Comparison of ENCODE assay signal across 8 cellular contexts in genomic region chr11:63918576-63919171, GRCh38. TPM values are rescaled to one million over a fixed set of nuclear protein-coding genes. Genes with fewer than 3 reads are reported as not detected.
DNase-seq lines count a peak whose midpoint lies in the region; ATAC-seq and TF ChIP-seq lines count a peak whose summit lies in the region.

No MANE protein-coding gene starts in this region.

- peaks cover 0 to 14% of the 10 kb centered on the region in 2 donors for H3K4me1 Mint-ChIP-seq in natural killer cell treated with Interleukin-12 subunit alpha and Interleukin-12 subunit beta and Interleukin-15 and Interleukin-18, amount 100 ng/mL, for 72 hours (ENCODE audit: low read depth in 2 of 2)

- peaks cover 57% of the 10 kb centered on the region for H3K4me1 ChIP-seq in BLaER1
- peaks cover 30% of the 10 kb centered on the region for H3K4me1 ChIP-seq in Karpas-422 (ENCODE audit: low read length)

- no peak for ATAC-seq in natural killer cell treated with Interleukin-12 subunit alpha and Interleukin-12 subunit beta and Interleukin-15 and Interleukin-18, amount 100 ng/mL, for 72 hours
- ATAC-seq in HG02678 (IDR thresholded peaks at IDR 0.05; ENCODE audit: unreplicated experiment) (no peak), GM21529 (IDR thresholded peaks at IDR 0.05; ENCODE audit: unreplicated experiment) (no peak), HG03196 (IDR thresholded peaks at IDR 0.05; ENCODE audit: unreplicated experiment) (no peak)

- H4K20me1 ChIP-seq in BLaER1 (peaks cover 23% of the 10 kb centered on the region), Karpas-422 (ENCODE audit: insufficient read depth, low read depth, low read length) (no peaks in the 10 kb centered on the region)

- H3K4me3 ChIP-seq in BLaER1: peak overlapping the region; percentile 86
- H3K4me3 ChIP-seq in Karpas-422 (ENCODE audit: low read length): peak overlapping the region; percentile 30; the same call in 1 of the 2 replicates
- H3K4me3 ChIP-seq in choroid plexus epithelial cell (ENCODE audit: low read depth, low read length): no peak overlapping the region

- H3K9ac ChIP-seq in BLaER1: peak overlapping the region; percentile 82
- peak overlapping the region; percentile 75 for H3K9ac ChIP-seq in Karpas-422 (ENCODE audit: low read length)

- no peak overlapping the region for H2AFZ ChIP-seq in Karpas-422 (ENCODE audit: low read length)

- TF ChIP-seq CTCF in choroid plexus epithelial cell (conservative IDR thresholded peaks at IDR 0.05; ENCODE audit: low read depth, low read length): no peak

- peak overlapping the region; percentile 96 for H3K27ac ChIP-seq in BLaER1
- H3K27ac ChIP-seq in Karpas-422 (ENCODE audit: low read length): no peak overlapping the region

- H3K36me3 Mint-ChIP-seq in natural killer cell treated with Interleukin-12 subunit alpha and Interleukin-12 subunit beta and Interleukin-15 and Interleukin-18, amount 100 ng/mL, for 72 hours: no peaks in the 10 kb centered on the region

- peak overlapping the region; percentile 47 for H3K4me3 Mint-ChIP-seq in natural killer cell treated with Interleukin-12 subunit alpha and Interleukin-12 subunit beta and Interleukin-15 and Interleukin-18, amount 100 ng/mL, for 72 hours

- H3K4me2 ChIP-seq in BLaER1 (peak overlapping the region; percentile 99), Karpas-422 (ENCODE audit: low read depth, low read length, poor library complexity, severe bottlenecking) (peak overlapping the region; percentile 93)

- no peaks in the 10 kb centered on the region for H3K79me2 ChIP-seq in Karpas-422 (ENCODE audit: low read length)

- H3K27me3 ChIP-seq in BLaER1: no peaks in the 10 kb centered on the region
- H3K27me3 ChIP-seq in Karpas-422 (ENCODE audit: low read length): no peaks in the 10 kb centered on the region

- H3K9me3 Mint-ChIP-seq in natural killer cell treated with Interleukin-12 subunit alpha and Interleukin-12 subunit beta and Interleukin-15 and Interleukin-18, amount 100 ng/mL, for 72 hours: no peaks in the 10 kb centered on the region

- peaks cover 13% of the 10 kb centered on the region for H3K36me3 ChIP-seq in BLaER1
- no peaks in the 10 kb centered on the region for H3K36me3 ChIP-seq in Karpas-422 (ENCODE audit: insufficient read depth, low read length)

- peaks cover 0 to 11% of the 10 kb centered on the region in 2 donors for H3K27me3 Mint-ChIP-seq in natural killer cell treated with Interleukin-12 subunit alpha and Interleukin-12 subunit beta and Interleukin-15 and Interleukin-18, amount 100 ng/mL, for 72 hours

- no peaks in the 10 kb centered on the region for H3K9me3 ChIP-seq in BLaER1
- no peaks in the 10 kb centered on the region for H3K9me3 ChIP-seq in Karpas-422 (ENCODE audit: low read length)

- no peaks in the 10 kb centered on the region for H3K9me2 ChIP-seq in Karpas-422 (replicated peaks; ENCODE audit: insufficient read depth, low read length)

- DNase-seq in Karpas-422 (no peak), choroid plexus epithelial cell (ENCODE audit: low read depth) (peak; percentile 23), NCI-H345 treated with DMSO at 0.1 percent for 48 hours (lab: John Stamatoyannopoulos, UW; ENCODE audit: unreplicated experiment) (no peak)
- no peak for DNase-seq in natural killer cell treated with Interleukin-12 subunit alpha and Interleukin-12 subunit beta and Interleukin-15 and Interleukin-18, amount 100 ng/mL, for 72 hours (ENCODE audit: low spot score)

- H3K27ac Mint-ChIP-seq in natural killer cell treated with Interleukin-12 subunit alpha and Interleukin-12 subunit beta and Interleukin-15 and Interleukin-18, amount 100 ng/mL, for 72 hours: peak overlapping the region in 1 of 2 donors; percentile 50

RNA-seq across cellular contexts. Expression of gene RCOR2, which starts 1.7 kb away (rescaled TPM):
- total RNA-seq in Karpas-422 (2014; rRNA removed; shearing (Covaris generic); ENCODE audit: low replicate concordance): 2.1 and 2.4 TPM in 2 replicates
- total RNA-seq in natural killer cell treated with Interleukin-12 subunit alpha and Interleukin-12 subunit beta and Interleukin-15 and Interleukin-18, amount 100 ng/mL, for 72 hours: not detected

RNA-seq across cellular contexts. Expression of gene NAA40, which starts 20.1 kb away (rescaled TPM):
- 19.0 and 19.2 TPM in 2 replicates for total RNA-seq in Karpas-422 (2014; rRNA removed; shearing (Covaris generic); ENCODE audit: low replicate concordance)
- total RNA-seq in natural killer cell treated with Interleukin-12 subunit alpha and Interleukin-12 subunit beta and Interleukin-15 and Interleukin-18, amount 100 ng/mL, for 72 hours: 10 to 100 TPM; 29.4 to 43.8 TPM

RNA-seq across cellular contexts. Expression of gene COX8A, which starts 55.7 kb away (rescaled TPM):
- total RNA-seq in Karpas-422 (2014; rRNA removed; shearing (Covaris generic); ENCODE audit: low replicate concordance): 574 and 779 TPM in 2 replicates
- 100 to 1,000 TPM; 383 to 427 TPM for total RNA-seq in natural killer cell treated with Interleukin-12 subunit alpha and Interleukin-12 subunit beta and Interleukin-15 and Interleukin-18, amount 100 ng/mL, for 72 hours
